20 cellular contexts compared by ENCODE assay signal in the genomic region with DNA sequence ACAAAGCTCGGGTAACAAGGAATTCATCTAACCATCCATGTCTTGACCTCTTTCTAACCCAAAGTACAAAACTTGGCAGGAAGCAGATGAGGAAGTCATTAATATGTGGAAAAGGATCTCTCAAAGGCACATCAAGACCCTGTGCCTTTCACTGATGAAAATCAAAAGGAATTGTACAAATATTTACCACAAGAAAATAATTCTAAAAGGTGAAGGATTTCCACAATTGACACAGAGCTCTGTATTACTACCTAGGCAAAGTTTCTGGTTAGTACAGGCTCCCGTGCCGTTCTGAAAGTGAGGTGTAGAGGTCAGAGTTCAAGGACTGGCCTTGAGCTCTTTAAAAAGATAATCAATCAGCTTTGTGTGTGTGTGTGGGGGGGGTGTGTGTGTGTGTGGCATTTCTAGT.
DNase-seq lines count a peak whose midpoint lies in the region; ATAC-seq, FAIRE-seq and TF ChIP-seq lines count a peak whose summit lies in the region.
"Had no signal": no experiment of that assay in that cellular context is flagged by ENCODE, and none has a peak within 500 bp of the region (broad histone marks: within the 10 kb centered on the region; RNA-seq: fewer than 3 reads in every experiment).

No MANE protein-coding gene starts in this region.

- H3K9me3 Mint-ChIP-seq in activated CD4-positive, alpha-beta T cell treated with anti-CD3 and anti-CD28 coated beads for 36 hours (ENCODE audit: low read depth) = no peaks in the 10 kb centered on the region
- no peaks in the 10 kb centered on the region for H3K9me3 Mint-ChIP-seq in CD8-positive, alpha-beta memory T cell

- H3K27ac Mint-ChIP-seq in activated CD4-positive, alpha-beta T cell treated with anti-CD3 and anti-CD28 coated beads for 36 hours = peak overlapping the region; percentile 81
- H3K27ac Mint-ChIP-seq in CD8-positive, alpha-beta memory T cell = peak overlapping the region in 5 of 8 donors; percentile 60 to 90 (median 76)

- CTCF ChIA-PET in activated CD4-positive, alpha-beta T cell treated with anti-CD3 and anti-CD28 coated beads for 36 hours (lab: Charles Lee) = interaction anchor here (0.9 to 3.4 kb wide), 3 partner anchors 80 to 133 kb away, joined by 3 to 10 read pairs (median 3); no protein-coding TSS in a partner anchor
- CTCF ChIA-PET in CD8-positive, alpha-beta memory T cell (lab: Charles Lee) = interaction anchor here (1.0 to 2.4 kb wide), 2 partner anchors 22 to 47 kb away, joined by 4 to 5 read pairs; no protein-coding TSS in a partner anchor

- no peak for FAIRE-seq in kidney (lab: Jason Lieb, UNC)
- FAIRE-seq: colon, D721Med had no signal

- peaks cover 34% of the 10 kb centered on the region for H3K4me1 ChIP-seq in CD8-positive, alpha-beta memory T cell (ENCODE audit: insufficient read depth, low read length)
- H3K4me1 ChIP-seq in liver (ENCODE audit: control insufficient read depth in 4 of 4, insufficient read depth in 4 of 4, low read length in 3 of 4) (peaks cover 2 to 13% (median 6%) of the 10 kb centered on the region in 4 donors), kidney (ENCODE audit: control insufficient read depth in 1 of 2, insufficient read depth in 1 of 2, low read depth in 1 of 2, low read length in 2 of 2) (peaks cover 3 to 5% of the 10 kb centered on the region in 2 donors)
- H3K4me1 ChIP-seq: ascending aorta had no signal

- no peak overlapping the region for H3K9ac ChIP-seq in liver (ENCODE audit: low read depth in 1 of 2, low read length in 2 of 2)
- H3K9ac ChIP-seq in kidney (ENCODE audit: low read length in 2 of 2) = no peak overlapping the region

- H3K27ac ChIP-seq in CD8-positive, alpha-beta memory T cell (ENCODE audit: low read depth, low read length) = no peak overlapping the region
- H3K27ac ChIP-seq in liver (ENCODE audit: low read depth in 1 of 2, low read length in 2 of 2) (no peak overlapping the region), kidney (ENCODE audit: low read depth in 2 of 2, low read length in 2 of 2) (no peak overlapping the region)
- H3K27ac ChIP-seq: ascending aorta, heart left ventricle had no signal

- peak; percentile 11 for DNase-seq in activated CD4-positive, alpha-beta T cell treated with anti-CD3 and anti-CD28 coated beads for 36 hours
- DNase-seq in activated CD4-positive, alpha-beta T cell treated with anti-CD3 and anti-CD28 coated beads, Interleukin-2, amount 50 U/mL, for 48 hours = no peak
- DNase-seq in CD8-positive, alpha-beta memory T cell = no peak
- DNase-seq in astrocyte of the hippocampus (ENCODE audit: low read depth, low spot score) (peak; percentile 19), kidney (no peak), NK-92 (lab: John Stamatoyannopoulos, UW; ENCODE audit: unreplicated experiment) (no peak)
- DNase-seq: activated CD4-positive, CD25-positive, alpha-beta regulatory T cell; activated gamma-delta T cell treated with Interleukin-2 at 50 U/mL for 16 hours; heart left ventricle; NCI-H1092; NCI-H2081; NCI-H510A; spleen; T1000 had no signal

- no peaks in the 10 kb centered on the region for H3K9me3 ChIP-seq in CD8-positive, alpha-beta memory T cell (ENCODE audit: low read length)
- no peaks in the 10 kb centered on the region for H3K9me3 ChIP-seq in liver (ENCODE audit: control insufficient read depth in 4 of 4, low read length in 3 of 4)
- H3K9me3 ChIP-seq in kidney (ENCODE audit: control insufficient read depth in 1 of 2, low read length in 2 of 2) = no peaks in the 10 kb centered on the region
- H3K9me3 ChIP-seq: ascending aorta, heart left ventricle, spleen had no signal

- TF ChIP-seq CTCF in liver (IDR thresholded peaks at IDR 0.05; ENCODE audit: low read depth, low read length, missing input control) = no peak
- no peak for TF ChIP-seq CTCF in kidney (IDR thresholded peaks at IDR 0.05; ENCODE audit: borderline replicate concordance, extremely low read depth, insufficient read depth)

- no peaks in the 10 kb centered on the region for H3K27me3 ChIP-seq in CD8-positive, alpha-beta memory T cell (ENCODE audit: insufficient read depth, low read length, poor library complexity, severe bottlenecking)
- H3K27me3 ChIP-seq in liver (ENCODE audit: control insufficient read depth in 4 of 4, insufficient read depth in 4 of 4, low read length in 3 of 4) = no peaks in the 10 kb centered on the region
- H3K27me3 ChIP-seq: ascending aorta, heart left ventricle, spleen had no signal

- no peak overlapping the region for H3K4me3 ChIP-seq in CD8-positive, alpha-beta memory T cell (ENCODE audit: low read length)
- H3K4me3 ChIP-seq in liver (ENCODE audit: low read depth in 1 of 3, low read length in 3 of 3) (no peak overlapping the region), kidney (ENCODE audit: low read length in 2 of 2) (no peak overlapping the region)
- H3K4me3 ChIP-seq: ascending aorta, heart left ventricle, spleen had no signal

- peaks cover 61% of the 10 kb centered on the region for H3K4me1 Mint-ChIP-seq in activated CD4-positive, alpha-beta T cell treated with anti-CD3 and anti-CD28 coated beads for 36 hours
- peaks cover 39 to 58% (median 51%) of the 10 kb centered on the region in 3 donors for H3K4me1 Mint-ChIP-seq in CD8-positive, alpha-beta memory T cell

- no peaks in the 10 kb centered on the region for H3K36me3 ChIP-seq in CD8-positive, alpha-beta memory T cell (ENCODE audit: insufficient read depth, low read length)
- H3K36me3 ChIP-seq in liver (ENCODE audit: control insufficient read depth in 4 of 4, insufficient read depth in 3 of 4, low read depth in 1 of 4, low read length in 3 of 4) (no peaks in the 10 kb centered on the region), kidney (ENCODE audit: control insufficient read depth in 1 of 2, insufficient read depth in 2 of 2, low read length in 2 of 2) (no peaks in the 10 kb centered on the region)
- H3K36me3 ChIP-seq: ascending aorta, heart left ventricle, spleen had no signal

- H3K36me3 Mint-ChIP-seq in activated CD4-positive, alpha-beta T cell treated with anti-CD3 and anti-CD28 coated beads for 36 hours (ENCODE audit: low read depth) = peaks cover 2% of the 10 kb centered on the region
- no peaks in the 10 kb centered on the region for H3K36me3 Mint-ChIP-seq in CD8-positive, alpha-beta memory T cell

- no peak overlapping the region for H3K4me3 Mint-ChIP-seq in activated CD4-positive, alpha-beta T cell treated with anti-CD3 and anti-CD28 coated beads for 36 hours
- H3K4me3 Mint-ChIP-seq in CD8-positive, alpha-beta memory T cell = no peak overlapping the region

- intact Hi-C loops in activated CD4-positive, alpha-beta T cell treated with anti-CD3 and anti-CD28 coated beads for 36 hours (cut with DNase I, micrococcal nuclease) = no loop called here
- intact Hi-C loops in kidney (cut with DNase I) = no loop called here

- POLR2A ChIA-PET in activated CD4-positive, alpha-beta T cell treated with anti-CD3 and anti-CD28 coated beads for 36 hours (lab: Charles Lee) = interaction anchor here (0.5 to 0.6 kb wide), 2 partner anchors 19 to 56 kb away, joined by 3 to 5 read pairs; no protein-coding TSS in a partner anchor
- POLR2A ChIA-PET in CD8-positive, alpha-beta memory T cell (lab: Charles Lee) = interaction anchor here (1.2 to 1.6 kb wide), 2 partner anchors 10 to 14 kb away, joined by 4 to 7 read pairs; no protein-coding TSS in a partner anchor

- 30% methylated on average over 3 of the region's 3 CpGs for WGBS in liver

- peak; percentile 23 to 44 for TF ChIP-seq RAD21 in liver (IDR thresholded peaks at IDR 0.05)

- H3K27me3 Mint-ChIP-seq in activated CD4-positive, alpha-beta T cell treated with anti-CD3 and anti-CD28 coated beads for 36 hours = no peaks in the 10 kb centered on the region
- H3K27me3 Mint-ChIP-seq in CD8-positive, alpha-beta memory T cell = no peaks in the 10 kb centered on the region

- ATAC-seq in activated CD4-positive, alpha-beta T cell treated with anti-CD3 and anti-CD28 coated beads for 36 hours = no peak
- no peak for ATAC-seq in GM18517 (IDR thresholded peaks at IDR 0.05; ENCODE audit: unreplicated experiment)
- ATAC-seq: HCT116 had no signal

TF ChIP-seq in liver, 16 proteins besides CTCF, POLR2A, EP300 and RAD21 (continues in another document):
- TF ChIP-seq NR2F2 (IDR thresholded peaks at IDR 0.05) = peak; percentile 90
- TF ChIP-seq GABPA (IDR thresholded peaks at IDR 0.05 in 1 of 2, conservative IDR thresholded peaks at IDR 0.05 in 1 of 2) = no peak
- TF ChIP-seq, protein P1, sequence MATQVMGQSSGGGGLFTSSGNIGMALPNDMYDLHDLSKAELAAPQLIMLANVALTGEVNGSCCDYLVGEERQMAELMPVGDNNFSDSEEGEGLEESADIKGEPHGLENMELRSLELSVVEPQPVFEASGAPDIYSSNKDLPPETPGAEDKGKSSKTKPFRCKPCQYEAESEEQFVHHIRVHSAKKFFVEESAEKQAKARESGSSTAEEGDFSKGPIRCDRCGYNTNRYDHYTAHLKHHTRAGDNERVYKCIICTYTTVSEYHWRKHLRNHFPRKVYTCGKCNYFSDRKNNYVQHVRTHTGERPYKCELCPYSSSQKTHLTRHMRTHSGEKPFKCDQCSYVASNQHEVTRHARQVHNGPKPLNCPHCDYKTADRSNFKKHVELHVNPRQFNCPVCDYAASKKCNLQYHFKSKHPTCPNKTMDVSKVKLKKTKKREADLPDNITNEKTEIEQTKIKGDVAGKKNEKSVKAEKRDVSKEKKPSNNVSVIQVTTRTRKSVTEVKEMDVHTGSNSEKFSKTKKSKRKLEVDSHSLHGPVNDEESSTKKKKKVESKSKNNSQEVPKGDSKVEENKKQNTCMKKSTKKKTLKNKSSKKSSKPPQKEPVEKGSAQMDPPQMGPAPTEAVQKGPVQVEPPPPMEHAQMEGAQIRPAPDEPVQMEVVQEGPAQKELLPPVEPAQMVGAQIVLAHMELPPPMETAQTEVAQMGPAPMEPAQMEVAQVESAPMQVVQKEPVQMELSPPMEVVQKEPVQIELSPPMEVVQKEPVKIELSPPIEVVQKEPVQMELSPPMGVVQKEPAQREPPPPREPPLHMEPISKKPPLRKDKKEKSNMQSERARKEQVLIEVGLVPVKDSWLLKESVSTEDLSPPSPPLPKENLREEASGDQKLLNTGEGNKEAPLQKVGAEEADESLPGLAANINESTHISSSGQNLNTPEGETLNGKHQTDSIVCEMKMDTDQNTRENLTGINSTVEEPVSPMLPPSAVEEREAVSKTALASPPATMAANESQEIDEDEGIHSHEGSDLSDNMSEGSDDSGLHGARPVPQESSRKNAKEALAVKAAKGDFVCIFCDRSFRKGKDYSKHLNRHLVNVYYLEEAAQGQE (IDR thresholded peaks at IDR 0.05) = no peak
- TF ChIP-seq TAF1 (conservative IDR thresholded peaks at IDR 0.05) = no peak
- TF ChIP-seq JUND (IDR thresholded peaks at IDR 0.05) = peak in 1 of 2 donors; percentile 46

Comparison
In these comparisons a context has a peak if more than half of its experiments do, and no peak if none do; other contexts are left out.
1. DNase-seq: peak in activated CD4-positive, alpha-beta T cell treated with anti-CD3 and anti-CD28 coated beads for 36 hours (single experiment) and astrocyte of the hippocampus (single experiment); none in activated CD4-positive, alpha-beta T cell treated with anti-CD3 and anti-CD28 coated beads, Interleukin-2, amount 50 U/mL, for 48 hours (0 of 2), CD8-positive, alpha-beta memory T cell (0 of 5), kidney (single experiment) and NK-92 (single experiment).